8 cellular contexts compared by ENCODE assay signal in the genomic region with DNA sequence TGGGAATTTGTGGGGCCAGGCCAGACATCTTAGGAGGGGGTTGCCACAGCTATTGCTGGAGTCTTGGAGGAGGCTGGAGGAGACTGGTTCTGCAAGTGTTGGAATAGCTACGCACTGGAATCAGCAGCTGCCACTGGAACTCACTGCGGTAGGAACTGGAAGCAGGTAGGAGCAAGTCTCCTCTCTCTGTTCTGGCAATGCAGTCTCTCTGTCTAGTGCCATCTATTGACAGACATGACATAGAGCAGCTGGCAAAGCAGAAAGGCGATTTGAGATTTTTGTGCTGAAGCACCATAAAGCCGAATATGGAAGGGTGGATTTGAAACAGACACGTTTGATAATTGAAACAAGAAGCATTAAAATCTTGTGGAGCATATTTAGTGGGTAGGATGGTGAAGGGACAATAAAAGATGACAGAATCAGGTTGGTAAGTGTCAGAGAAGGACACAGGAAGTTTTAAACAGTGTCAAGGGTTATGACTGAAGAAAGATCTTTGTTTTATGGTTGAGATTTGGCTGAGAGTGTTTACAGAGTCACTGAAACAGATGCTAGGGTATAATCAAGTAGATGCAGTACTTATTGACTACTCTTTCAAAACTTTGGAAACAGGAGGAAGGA. TPM values are rescaled to one million over a fixed set of nuclear protein-coding genes. Genes with fewer than 3 reads are reported as not detected.
DNase-seq lines count a peak whose midpoint lies in the region; ATAC-seq and TF ChIP-seq lines count a peak whose summit lies in the region.

No MANE protein-coding gene starts in this region.

- TF ChIP-seq CTCF in fibroblast of the aortic adventitia (IDR thresholded peaks at IDR 0.05; ENCODE audit: insufficient read depth, low read length) = peak; percentile 66
- peak; percentile 86 for TF ChIP-seq CTCF in osteoblast (IDR thresholded peaks at IDR 0.05; ENCODE audit: extremely low read depth, low read depth, low read length)

- H3K4me1 Mint-ChIP-seq in T-helper 17 cell = peaks cover 17% of the 10 kb centered on the region

- H4K20me1 ChIP-seq in osteoblast (ENCODE audit: insufficient read depth, low read length) = no peaks in the 10 kb centered on the region

- peaks cover 2% of the 10 kb centered on the region for H3K36me3 Mint-ChIP-seq in T-helper 17 cell (ENCODE audit: low read depth)

- peak; percentile 12 for DNase-seq in stimulated activated CD4-positive, alpha-beta T cell treated with anti-CD3 and anti-CD28 coated beads, Interleukin-4, amount 100 ng/mL, for 24 hours
- no peak for DNase-seq in stimulated activated CD4-positive, alpha-beta T cell treated with anti-CD3 and anti-CD28 coated beads, Interleukin-12 subunit alpha, Interleukin-12 subunit beta, amount 100 ng/mL, for 4 hours
- DNase-seq in NCI-H1436 (lab: John Stamatoyannopoulos, UW) = peak; percentile 47
- DNase-seq in T-helper 17 cell = no peak
- peak; percentile 56 for DNase-seq in fibroblast of the aortic adventitia (ENCODE audit: low read depth)
- peak; percentile 55 for DNase-seq in osteoblast (ENCODE audit: insufficient read length, low spot score, missing footprints)

- H3K36me3 ChIP-seq in osteoblast (ENCODE audit: insufficient read depth, low read length) = no peaks in the 10 kb centered on the region

- H3K9me3 ChIP-seq in T-helper 17 cell (ENCODE audit: control insufficient read depth, low read length, poor library complexity, severe bottlenecking) (no peaks in the 10 kb centered on the region), osteoblast (ENCODE audit: low read depth, low read length) (no peaks in the 10 kb centered on the region)

- H3K4me3 ChIP-seq in fibroblast of the aortic adventitia (ENCODE audit: low read depth, low read length) (no peak overlapping the region), osteoblast (ENCODE audit: insufficient read depth, low read length) (peak overlapping the region; percentile 22)

- H3K27ac Mint-ChIP-seq in T-helper 17 cell = no peak overlapping the region

- peaks cover 9% of the 10 kb centered on the region for H3K4me1 ChIP-seq in osteoblast (ENCODE audit: insufficient read depth, low read length)

- no peak overlapping the region for H3K27ac ChIP-seq in osteoblast (ENCODE audit: low read depth, low read length)

- H3K27me3 ChIP-seq in osteoblast (ENCODE audit: insufficient read depth, low read length) = no peaks in the 10 kb centered on the region

- no peaks in the 10 kb centered on the region for H3K27me3 Mint-ChIP-seq in T-helper 17 cell

- peak overlapping the region; percentile 78 for H2AFZ ChIP-seq in osteoblast (ENCODE audit: low read length)

- no peaks in the 10 kb centered on the region for H3K79me2 ChIP-seq in osteoblast (ENCODE audit: insufficient read depth, low read length)

- no peak overlapping the region for H3K4me3 Mint-ChIP-seq in T-helper 17 cell

- H3K4me2 ChIP-seq in osteoblast (ENCODE audit: insufficient read depth, low read length) = peak overlapping the region; percentile 61

- peak; percentile 80 for ATAC-seq in HG02588 (IDR thresholded peaks at IDR 0.05; ENCODE audit: unreplicated experiment)
- ATAC-seq in T-helper 17 cell = peak; percentile 70
- no peak for ATAC-seq in GM19455 (IDR thresholded peaks at IDR 0.05; ENCODE audit: unreplicated experiment)

RNA-seq across cellular contexts. Expression of a gene that starts 23.5 kb away (rescaled TPM):
- total RNA-seq in T-helper 17 cell = under 1 TPM; 0.37 to 0.72 TPM
- total RNA-seq in fibroblast of the aortic adventitia (ENCODE audit: low replicate concordance) = 3.4 and 28.3 TPM in 2 replicates
- total RNA-seq in osteoblast = 20.9 and 34.0 TPM in 2 replicates

RNA-seq across cellular contexts. Expression of a gene that starts 29.3 kb away (rescaled TPM):
- total RNA-seq in T-helper 17 cell = 10 to 100 TPM; 30.9 to 31.2 TPM
- 30.1 and 149 TPM in 2 replicates for total RNA-seq in fibroblast of the aortic adventitia (ENCODE audit: low replicate concordance)
- 111 and 116 TPM in 2 replicates for total RNA-seq in osteoblast

Comparison
In these comparisons a context has a peak if more than half of its experiments do, and no peak if none do; other contexts are left out.
1. DNase-seq: peak in stimulated activated CD4-positive, alpha-beta T cell treated with anti-CD3 and anti-CD28 coated beads, Interleukin-4, amount 100 ng/mL, for 24 hours (single experiment), NCI-H1436 (single experiment), fibroblast of the aortic adventitia (single experiment) and osteoblast (single experiment); none in stimulated activated CD4-positive, alpha-beta T cell treated with anti-CD3 and anti-CD28 coated beads, Interleukin-12 subunit alpha, Interleukin-12 subunit beta, amount 100 ng/mL, for 4 hours (single experiment) and T-helper 17 cell (0 of 3).